14 cellular contexts compared by ENCODE assay signal in the genomic region with DNA sequence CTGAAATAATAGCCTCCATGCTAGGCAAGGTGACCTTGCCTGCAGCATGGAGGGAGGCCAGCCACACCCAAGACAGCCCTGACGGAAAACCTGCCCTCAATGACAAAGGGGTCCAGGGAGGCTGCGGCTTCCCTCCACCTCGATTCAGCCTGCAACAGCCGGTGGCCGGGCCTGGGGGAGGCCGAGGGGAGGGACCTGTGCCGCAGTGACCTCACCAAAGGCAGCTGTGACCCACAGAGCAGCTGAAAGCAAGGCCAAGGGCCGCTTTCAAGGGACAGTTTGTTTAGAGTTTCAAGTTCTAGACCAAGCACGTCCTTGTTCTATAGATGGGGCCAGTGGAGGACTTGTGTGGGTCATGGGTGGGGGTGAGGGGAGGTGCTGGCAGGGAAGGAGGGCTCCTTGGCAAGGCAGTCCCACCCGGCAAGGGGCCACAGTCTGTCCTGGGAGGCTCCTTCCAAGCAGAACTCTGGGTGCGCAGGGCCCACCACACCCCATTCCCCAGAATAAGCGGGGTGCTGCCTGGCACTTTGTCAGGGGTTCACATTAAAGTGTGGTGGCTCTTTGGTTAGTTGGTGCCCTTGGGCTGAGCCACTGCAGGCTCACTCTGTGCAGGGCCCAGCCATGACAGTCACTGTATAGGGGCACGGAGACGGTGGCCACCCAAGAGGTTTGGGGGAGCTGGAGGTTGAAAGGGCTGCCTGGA.
DNase-seq lines count a peak whose midpoint lies in the region; ATAC-seq, FAIRE-seq and TF ChIP-seq lines count a peak whose summit lies in the region.
"Had no signal": no experiment of that assay in that cellular context is flagged by ENCODE, and none has a peak within 500 bp of the region (broad histone marks: within the 10 kb centered on the region; RNA-seq: fewer than 3 reads in every experiment).

No MANE protein-coding gene starts in this region.

- H3K9me3 ChIP-seq in pancreas (no peaks in the 10 kb centered on the region), aorta (ENCODE audit: control insufficient read depth, low read length) (no peaks in the 10 kb centered on the region)

- peaks cover 16 to 32% (median 23%) of the 10 kb centered on the region in 3 donors for H3K4me1 ChIP-seq in pancreas
- H3K4me1 ChIP-seq in aorta (ENCODE audit: control insufficient read depth in 1 of 2, insufficient read depth in 2 of 2, low read length in 2 of 2) = peaks cover 0 to 9% of the 10 kb centered on the region in 2 donors

- peak; percentile 8 for ATAC-seq in Right ventricle myocardium superior (ENCODE audit: poor library complexity)
- peak in 3 of 4 donors; percentile 4 to 7 (median 7) for ATAC-seq in pancreas
- no peak for ATAC-seq in aorta (ENCODE audit: low FRiP score)
- no peak for ATAC-seq in GM18858 (IDR thresholded peaks at IDR 0.05; ENCODE audit: unreplicated experiment)

- H3K36me3 ChIP-seq in pancreas = peaks cover 0 to 42% (median 9%) of the 10 kb centered on the region in 3 donors
- H3K36me3 ChIP-seq in aorta (ENCODE audit: control insufficient read depth in 1 of 2, insufficient read depth in 2 of 2, low read length in 1 of 2) = peaks cover 0 to 1% of the 10 kb centered on the region in 2 donors

- H3K4me3 ChIP-seq in pancreas = no peak overlapping the region
- no peak overlapping the region for H3K4me3 ChIP-seq in aorta (ENCODE audit: low read length in 2 of 2)

- H3K27me3 ChIP-seq in pancreas = no peaks in the 10 kb centered on the region
- no peaks in the 10 kb centered on the region for H3K27me3 ChIP-seq in aorta (ENCODE audit: control insufficient read depth in 1 of 2, insufficient read depth in 2 of 2, low read length in 1 of 2)

- intact Hi-C loops in Right ventricle myocardium superior (cut with DNase I) (no loop called here), pancreas (cut with DNase I) (no loop called here), aorta (cut with DNase I) (no loop called here)

- peak overlapping the region; percentile 36 to 77 (median 63) for H3K27ac ChIP-seq in pancreas
- H3K27ac ChIP-seq in aorta (ENCODE audit: low read depth in 1 of 2, low read length in 2 of 2) = peak overlapping the region; percentile 62 to 75

- DNase-seq in activated effector memory CD4-positive, alpha-beta T cell treated with anti-CD3 and anti-CD28 coated beads, Interleukin-2, amount 50 U/mL, for 16 hours = peak; percentile 24
- no peak for DNase-seq in activated effector memory CD4-positive, alpha-beta T cell treated with Interleukin-2 at 50 U/mL for 16 hours
- DNase-seq in Right ventricle myocardium superior (no peak), pancreas (peak in 3 of 6 donors; percentile 48 to 64 (median 59)), aorta (peak; percentile 43 to 72), HTR-8/SVneo (ENCODE audit: insufficient read length, low spot score) (no peak), CD1c-positive myeloid dendritic cell (ENCODE audit: extremely low spot score) (no peak)
- DNase-seq: activated CD4-positive, alpha-beta T cell treated with anti-CD3 and anti-CD28 coated beads, Interleukin-2, amount 10 ng/mL, durations not matched to agents 24 days and 14 days; activated naive CD8-positive, alpha-beta T cell treated with anti-CD3 and anti-CD28 coated beads, Interleukin-2, amount 10 ng/mL, durations not matched to agents 7 days and 5 days; GDM1; NCI-H2081 treated with DMSO at 0.1 percent for 48 hours; SHP77 treated with DMSO at 0.1 percent for 48 hours had no signal

- no peak for TF ChIP-seq CTCF in pancreas (IDR thresholded peaks at IDR 0.05)

- FAIRE-seq in pancreas (lab: Jason Lieb, UNC) (no peak), HTR-8/SVneo (lab: Jason Lieb, UNC) (no peak)
- FAIRE-seq: A204.1 had no signal

- WGBS in pancreas, 2 donors = 68 to 75% methylated on average over 14 of the region's 14 CpGs
- WGBS in aorta, 2 donors = 54 to 55% methylated on average over 14 of the region's 14 CpGs

Comparison
In these comparisons a context has a peak if more than half of its experiments do, and no peak if none do; other contexts are left out.
1. DNase-seq: peak in activated effector memory CD4-positive, alpha-beta T cell treated with anti-CD3 and anti-CD28 coated beads, Interleukin-2, amount 50 U/mL, for 16 hours (single experiment) and aorta (2 of 2); none in activated effector memory CD4-positive, alpha-beta T cell treated with Interleukin-2 at 50 U/mL for 16 hours (single experiment), Right ventricle myocardium superior (single experiment), HTR-8/SVneo (single experiment) and CD1c-positive myeloid dendritic cell (single experiment).
2. ATAC-seq: peak in Right ventricle myocardium superior (single experiment) and pancreas (3 of 4); none in aorta (single experiment) and GM18858 (single experiment).